14 cellular contexts compared by ENCODE assay signal in genomic region chr14:68888025-68888850, GRCh38.
DNase-seq lines count a peak whose midpoint lies in the region; ATAC-seq and TF ChIP-seq lines count a peak whose summit lies in the region.
"Had no signal": no experiment of that assay in that cellular context is flagged by ENCODE, and none has a peak within 500 bp of the region (broad histone marks: within the 10 kb centered on the region; RNA-seq: fewer than 3 reads in every experiment).

No MANE protein-coding gene starts in this region.

- peaks cover 19% of the 10 kb centered on the region for H3K79me2 ChIP-seq in smooth muscle cell (ENCODE audit: low read depth)
- H3K79me2 ChIP-seq: hepatocyte had no signal

- no peak overlapping the region for H3K4me2 ChIP-seq in smooth muscle cell
- H3K4me2 ChIP-seq: GM23338, hepatocyte had no signal

- H3K36me3 ChIP-seq in RWPE2 (ENCODE audit: low read depth): peaks cover 100% of the 10 kb centered on the region
- H3K36me3 ChIP-seq in smooth muscle cell (ENCODE audit: low read depth): peaks cover 45% of the 10 kb centered on the region

- H3K4me1 ChIP-seq in RWPE2 (ENCODE audit: insufficient read depth, poor library complexity, severe bottlenecking): peaks cover 19% of the 10 kb centered on the region
- H3K4me1 ChIP-seq in smooth muscle cell (ENCODE audit: low read depth): no peaks in the 10 kb centered on the region

- no peak overlapping the region for H2AFZ ChIP-seq in smooth muscle cell (ENCODE audit: low read depth)
- H2AFZ ChIP-seq: GM23338, hepatocyte had no signal

- H3K27me3 ChIP-seq in RWPE2 (ENCODE audit: insufficient read depth, poor library complexity, severe bottlenecking) (no peaks in the 10 kb centered on the region), smooth muscle cell (ENCODE audit: low read depth) (no peaks in the 10 kb centered on the region)
- H3K27me3 ChIP-seq: esophagus squamous epithelium, hepatocyte had no signal

- H3K4me3 ChIP-seq in RWPE2 (ENCODE audit: severe bottlenecking): no peak overlapping the region
- H3K4me3 ChIP-seq in choroid plexus epithelial cell (ENCODE audit: low read depth, low read length): no peak overlapping the region
- H3K4me3 ChIP-seq in smooth muscle cell: no peak overlapping the region
- H3K4me3 ChIP-seq: esophagus squamous epithelium, GM23338, hepatocyte had no signal

- peaks cover 55% of the 10 kb centered on the region for H3F3A ChIP-seq in smooth muscle cell (ENCODE audit: low read depth)

- peaks cover 99% of the 10 kb centered on the region for H4K20me1 ChIP-seq in smooth muscle cell (ENCODE audit: low read depth)

- DNase-seq in RWPE2 (ENCODE audit: low spot score): peak; percentile 55
- DNase-seq in choroid plexus epithelial cell (ENCODE audit: low read depth): peak; percentile 23
- peak; percentile 75 for DNase-seq in left lobe of liver (ENCODE audit: low spot score)
- no peak for DNase-seq in smooth muscle cell (lab: John Stamatoyannopoulos, UW; ENCODE audit: unreplicated experiment)
- no peak for DNase-seq in NCI-H146 treated with DMSO at 0.1 percent for 48 hours (lab: John Stamatoyannopoulos, UW; ENCODE audit: unreplicated experiment)
- DNase-seq in NCI-H2081 (lab: John Stamatoyannopoulos, UW): no peak
- no peak for DNase-seq in putamen (ENCODE audit: low spot score)
- no peak for DNase-seq in effector CD4-positive, alpha-beta T cell
- DNase-seq: activated naive CD4-positive, alpha-beta T cell; esophagus squamous epithelium; NCI-H1105 treated with DMSO at 0.1 percent for 48 hours; NCI-H345 had no signal

- H3K9me3 ChIP-seq in RWPE2 (ENCODE audit: severe bottlenecking) (no peaks in the 10 kb centered on the region), smooth muscle cell (replicated peaks; ENCODE audit: low read depth) (no peaks in the 10 kb centered on the region)
- H3K9me3 ChIP-seq: esophagus squamous epithelium had no signal

- no peak overlapping the region for H3K9ac ChIP-seq in smooth muscle cell (ENCODE audit: low read depth)

- TF ChIP-seq CTCF in RWPE2 (IDR thresholded peaks at IDR 0.05; ENCODE audit: poor library complexity, severe bottlenecking) (no peak), choroid plexus epithelial cell (conservative IDR thresholded peaks at IDR 0.05; ENCODE audit: low read depth, low read length) (no peak), smooth muscle cell (IDR thresholded peaks at IDR 0.05; ENCODE audit: borderline replicate concordance, insufficient read depth, poor library complexity, severe bottlenecking) (no peak)

- ATAC-seq in RWPE2 (ENCODE audit: low read depth) (no peak), left lobe of liver (peak; percentile 79)
- ATAC-seq: GM23338 had no signal

- 92% methylated on average over 20 of the region's 20 CpGs for WGBS in smooth muscle cell (ENCODE audit: low lambda C conversion rate)

- H3K27ac ChIP-seq in RWPE2 (ENCODE audit: poor library complexity, severe bottlenecking): no peak overlapping the region
- peak overlapping the region; percentile 39 for H3K27ac ChIP-seq in smooth muscle cell (ENCODE audit: low read depth)
- H3K27ac ChIP-seq: hepatocyte had no signal

Comparison
In these comparisons a context has a peak if more than half of its experiments do, and no peak if none do; other contexts are left out.
1. DNase-seq: peak in RWPE2 (single experiment), choroid plexus epithelial cell (single experiment) and left lobe of liver (single experiment); none in smooth muscle cell (single experiment), NCI-H146 treated with DMSO at 0.1 percent for 48 hours (single experiment), NCI-H2081 (0 of 2), putamen (single experiment) and effector CD4-positive, alpha-beta T cell (single experiment).